ENCODE assay signal across 9 cellular contexts in genomic region chr6:1625352-1625773, GRCh38. TPM values are rescaled to one million over a fixed set of nuclear protein-coding genes. Genes with fewer than 3 reads are reported as not detected.
DNase-seq lines count a peak whose midpoint lies in the region; ATAC-seq, FAIRE-seq and TF ChIP-seq lines count a peak whose summit lies in the region.
"Had no signal": no experiment of that assay in that cellular context is flagged by ENCODE, and none has a peak within 500 bp of the region (broad histone marks: within the 10 kb centered on the region; RNA-seq: fewer than 3 reads in every experiment).

No MANE protein-coding gene starts in this region.

- H2BK15ac ChIP-seq in mesendoderm (replicated peaks; ENCODE audit: low read depth) = no peak overlapping the region

- peaks cover 67% of the 10 kb centered on the region for H3K27me3 Mint-ChIP-seq in activated T-cell treated with anti-CD3 and anti-CD28 coated beads, Interleukin-2, amount 50 U/mL, for 4 hours (ENCODE audit: low read depth)

- peaks cover 19% of the 10 kb centered on the region for H3K36me3 Mint-ChIP-seq in activated T-cell treated with anti-CD3 and anti-CD28 coated beads, Interleukin-2, amount 50 U/mL, for 4 hours (ENCODE audit: insufficient read depth)

- no peak overlapping the region for H3K23ac ChIP-seq in mesendoderm (ENCODE audit: low read length)

- H3K4ac ChIP-seq in mesendoderm (ENCODE audit: low read depth, low read length) = no peak overlapping the region

- no peak overlapping the region for H2BK120ac ChIP-seq in mesendoderm (ENCODE audit: low read depth, low read length)

- no peak overlapping the region for H2AK5ac ChIP-seq in mesendoderm (ENCODE audit: low read length)

- H3K4me1 ChIP-seq in mesendoderm (ENCODE audit: control insufficient read depth, low read depth, low read length) (peaks cover 5% of the 10 kb centered on the region), upper lobe of left lung (peaks cover 8 to 29% (median 18%) of the 10 kb centered on the region in 4 donors)

- no peak for TF ChIP-seq POLR2A in upper lobe of left lung (IDR thresholded peaks at IDR 0.05)
- TF ChIP-seq POLR2A in H54 (IDR thresholded peaks at IDR 0.05; ENCODE audit: low read depth, low read length) = no peak

- no peak overlapping the region for H4K5ac ChIP-seq in mesendoderm (ENCODE audit: low read length)

- H4K8ac ChIP-seq in mesendoderm (ENCODE audit: low read depth, low read length) = no peak overlapping the region

- no peak overlapping the region for H3K4me2 ChIP-seq in mesendoderm (ENCODE audit: low read length)

- no peak for ATAC-seq in activated T-cell treated with anti-CD3 and anti-CD28 coated beads, Interleukin-2, amount 50 U/mL, for 4 hours
- ATAC-seq in upper lobe of left lung (ENCODE audit: low FRiP score in 2 of 2) = peak in 1 of 2 donors; percentile 34

- no peak for TF ChIP-seq CTCF in coronary artery (IDR thresholded peaks at IDR 0.05)
- no peak for TF ChIP-seq CTCF in upper lobe of left lung (IDR thresholded peaks at IDR 0.05)

- no peaks in the 10 kb centered on the region for H3K79me1 ChIP-seq in mesendoderm (ENCODE audit: low read length)

- H3K4me3 ChIP-seq in coronary artery (peak overlapping the region; percentile 86), mesendoderm (ENCODE audit: low read length) (no peak overlapping the region), upper lobe of left lung (peak overlapping the region; percentile 40 to 70 (median 52))

- H3K56ac ChIP-seq in mesendoderm (ENCODE audit: low read length) = no peak overlapping the region

- no peak overlapping the region for H3K18ac ChIP-seq in mesendoderm (ENCODE audit: low read length)

- peaks cover 59% of the 10 kb centered on the region for H3K27me3 ChIP-seq in mesendoderm (ENCODE audit: insufficient read depth, low read length, poor library complexity)
- H3K27me3 ChIP-seq in upper lobe of left lung = peaks cover 0 to 36% (median 16%) of the 10 kb centered on the region in 4 donors

- no CpG with 5 or more reads among the region's 11 CpGs for WGBS in mesendoderm (ENCODE audit: extremely low coverage, insufficient coverage, low lambda C conversion rate)
- WGBS in upper lobe of left lung, 2 donors = 6 to 8% methylated on average over 11 of the region's 11 CpGs

- H3K9ac ChIP-seq in mesendoderm (ENCODE audit: low read length) = no peak overlapping the region

- peak overlapping the region; percentile 61 for H3K4me3 Mint-ChIP-seq in activated T-cell treated with anti-CD3 and anti-CD28 coated beads, Interleukin-2, amount 50 U/mL, for 4 hours

- FAIRE-seq in H54 (lab: Jason Lieb, UNC) (no peak), RCC 7860 (lab: Jason Lieb, UNC) (no peak)

- peaks cover 14% of the 10 kb centered on the region for H3K4me1 Mint-ChIP-seq in activated T-cell treated with anti-CD3 and anti-CD28 coated beads, Interleukin-2, amount 50 U/mL, for 4 hours (ENCODE audit: low read depth)

- no peaks in the 10 kb centered on the region for H3K9me3 ChIP-seq in upper lobe of left lung

- no peaks in the 10 kb centered on the region for H3K79me2 ChIP-seq in mesendoderm (ENCODE audit: control insufficient read depth, insufficient read depth, low read length)

- DNase-seq in activated T-cell treated with anti-CD3 and anti-CD28 coated beads, Interleukin-2, amount 50 U/mL, for 4 hours = no peak
- DNase-seq in activated T-cell treated with anti-CD3 and anti-CD28 coated beads, Interleukin-2, amount 50 U/mL, for 1 hour = no peak
- DNase-seq in coronary artery (ENCODE audit: low spot score) (peak; percentile 72), mesendoderm (peak; percentile 26), upper lobe of left lung (no peak), H54 (ENCODE audit: insufficient read length, low spot score) (no peak), NCI-H2227 (lab: John Stamatoyannopoulos, UW; ENCODE audit: unreplicated experiment) (no peak), RCC 7860 (ENCODE audit: low spot score) (no peak)

- no peak overlapping the region for H2BK5ac ChIP-seq in mesendoderm (ENCODE audit: low read length)

- TF ChIP-seq EP300 in upper lobe of left lung (IDR thresholded peaks at IDR 0.05) = no peak

- no peaks in the 10 kb centered on the region for H3K9me3 Mint-ChIP-seq in activated T-cell treated with anti-CD3 and anti-CD28 coated beads, Interleukin-2, amount 50 U/mL, for 4 hours

- H3K36me3 ChIP-seq in mesendoderm (ENCODE audit: control insufficient read depth, insufficient read depth, low read length) (no peaks in the 10 kb centered on the region), upper lobe of left lung (no peaks in the 10 kb centered on the region)

- H3K27ac ChIP-seq in coronary artery (peak overlapping the region; percentile 85 to 86), mesendoderm (ENCODE audit: low read depth, low read length) (no peak overlapping the region), upper lobe of left lung (no peak overlapping the region)
- H3K27ac ChIP-seq: C4-2B had no signal

RNA-seq across cellular contexts. Expression of gene FOXC1, which starts 15.6 kb away (rescaled TPM):
- total RNA-seq in activated T-cell treated with anti-CD3 and anti-CD28 coated beads, Interleukin-2, amount 50 U/mL, for 4 hours = under 1 TPM; 0.05 to 0.08 (median 0.05) TPM
- polyA plus RNA-seq in mesendoderm (2013, experiment 1 of 2) = 1.1 TPM
- 1.1 TPM for polyA plus RNA-seq in mesendoderm (2013, experiment 2 of 2)
- 1 to 10 TPM in 5 of 6 donors, under 1 TPM in 1; 0.22 to 5.5 (median 2.2) TPM for total RNA-seq in upper lobe of left lung

Comparison
In these comparisons a context has a peak if more than half of its experiments do, and no peak if none do; other contexts are left out.
1. DNase-seq: peak in coronary artery (single experiment) and mesendoderm (single experiment); none in activated T-cell treated with anti-CD3 and anti-CD28 coated beads, Interleukin-2, amount 50 U/mL, for 4 hours (single experiment), activated T-cell treated with anti-CD3 and anti-CD28 coated beads, Interleukin-2, amount 50 U/mL, for 1 hour (single experiment), upper lobe of left lung (0 of 2), H54 (single experiment), NCI-H2227 (single experiment) and RCC 7860 (single experiment).
2. H3K27ac ChIP-seq: peak in coronary artery (2 of 2); none in mesendoderm (single experiment) and upper lobe of left lung (0 of 4).